Comparison of ENCODE assay signal across 5 cellular contexts in the genomic region with DNA sequence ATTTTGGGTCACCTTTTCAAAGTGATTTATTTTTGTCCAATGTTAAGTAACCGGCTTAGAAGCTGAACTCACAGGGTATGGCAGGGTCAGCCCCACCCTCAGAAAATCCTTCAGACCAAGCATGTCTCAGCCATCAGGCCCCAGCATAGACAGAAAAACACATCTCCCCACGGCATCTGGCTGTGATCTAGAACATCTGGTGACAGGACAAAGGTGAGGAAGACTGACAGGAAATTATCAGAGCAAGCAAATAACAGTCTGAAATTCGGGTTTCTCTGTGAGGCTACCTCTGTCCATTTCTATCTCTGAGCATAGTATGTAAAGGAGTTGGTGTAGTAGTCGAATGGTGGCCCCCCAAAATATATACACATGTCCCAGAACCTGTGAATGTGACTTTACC.
"Had no signal": no experiment of that assay in that cellular context is flagged by ENCODE, and none has a peak within 500 bp of the region (broad histone marks: within the 10 kb centered on the region; RNA-seq: fewer than 3 reads in every experiment).

No MANE protein-coding gene starts in this region.

- DNase-seq: H9, HCEC 1CT, IMR-90, KBM-7 had no signal

- H3K4me3 ChIP-seq: GM23338 had no signal

- ATAC-seq: GM23338 had no signal

- H3K27ac Mint-ChIP-seq: GM23338, H9 had no signal

- H3K4me2 ChIP-seq: GM23338 had no signal

- H3K4me3 Mint-ChIP-seq: GM23338, H9 had no signal
